Comparison of ENCODE assay signal across 25 cellular contexts in genomic region chr9:136444102-136444501, GRCh38.
"Had no signal": no experiment of that assay in that cellular context is flagged by ENCODE, and none has a peak within 500 bp of the region (broad histone marks: within the 10 kb centered on the region; RNA-seq: fewer than 3 reads in every experiment).

No MANE protein-coding gene starts in this region.

- H3K4me2 ChIP-seq: hepatocyte had no signal

- H3K4me1 ChIP-seq: colonic mucosa had no signal

- H3K27ac ChIP-seq: colonic mucosa, esophagus muscularis mucosa, foreskin keratinocyte, gastroesophageal sphincter, heart left ventricle, hepatocyte, left lung, lower lobe of right lung had no signal

- H3K9me3 ChIP-seq: colonic mucosa, esophagus muscularis mucosa, gastroesophageal sphincter, heart left ventricle, left lung, lower lobe of right lung, mucosa of descending colon had no signal

- H3K4me3 ChIP-seq: colonic mucosa, esophagus muscularis mucosa, gastroesophageal sphincter, heart left ventricle, hepatocyte, left lung, lower lobe of right lung, mucosa of descending colon had no signal

- H3K27me3 ChIP-seq: colonic mucosa, esophagus muscularis mucosa, foreskin keratinocyte, gastroesophageal sphincter, heart left ventricle, hepatocyte had no signal

- H3K4me1 Mint-ChIP-seq: endodermal cell, mesothelial cell of epicardium had no signal

- H3K4me3 Mint-ChIP-seq: dendritic cell treated with granulocyte-macrophage colony-stimulating factor and Interleukin-4, amounts not matched to agents 40 ng/mL and 50 ng/mL, for 4 days; effector memory CD8-positive, alpha-beta T cell; endodermal cell; mesothelial cell of epicardium had no signal

- DNase-seq: colonic mucosa; cortex of kidney; effector CD8-positive, alpha-beta T cell; effector memory CD8-positive, alpha-beta T cell; endodermal cell; foreskin keratinocyte; heart left ventricle; left cardiac atrium; left lung; left ventricle myocardium superior; lower lobe of right lung; mesenchymal stem cell; mucosa of descending colon; naive B cell; naive thymus-derived CD8-positive, alpha-beta T cell had no signal

- H2AFZ ChIP-seq: hepatocyte had no signal

- H3K27ac Mint-ChIP-seq: dendritic cell treated with granulocyte-macrophage colony-stimulating factor and Interleukin-4, amounts not matched to agents 40 ng/mL and 50 ng/mL, for 4 days; effector memory CD8-positive, alpha-beta T cell; endodermal cell; mesothelial cell of epicardium; naive thymus-derived CD8-positive, alpha-beta T cell had no signal

- ATAC-seq: effector memory CD8-positive, alpha-beta T cell; foreskin keratinocyte; gastroesophageal sphincter; heart left ventricle; left cardiac atrium; left lung; left ventricle myocardium superior; lower lobe of right lung; mucosa of descending colon; naive thymus-derived CD8-positive, alpha-beta T cell had no signal

- H3K9me3 Mint-ChIP-seq: dendritic cell treated with granulocyte-macrophage colony-stimulating factor and Interleukin-4, amounts not matched to agents 40 ng/mL and 50 ng/mL, for 4 days; effector memory CD8-positive, alpha-beta T cell; endodermal cell; mesothelial cell of epicardium; naive B cell; naive thymus-derived CD8-positive, alpha-beta T cell had no signal

- H3K27me3 Mint-ChIP-seq: dendritic cell treated with granulocyte-macrophage colony-stimulating factor and Interleukin-4, amounts not matched to agents 40 ng/mL and 50 ng/mL, for 4 days; effector memory CD8-positive, alpha-beta T cell; naive B cell; naive thymus-derived CD8-positive, alpha-beta T cell had no signal

- FAIRE-seq: endometrium, endothelial cell of umbilical vein, frontal cortex, islet of Langerhans, keratinocyte had no signal
